20 cellular contexts compared by ENCODE assay signal in the genomic region with DNA sequence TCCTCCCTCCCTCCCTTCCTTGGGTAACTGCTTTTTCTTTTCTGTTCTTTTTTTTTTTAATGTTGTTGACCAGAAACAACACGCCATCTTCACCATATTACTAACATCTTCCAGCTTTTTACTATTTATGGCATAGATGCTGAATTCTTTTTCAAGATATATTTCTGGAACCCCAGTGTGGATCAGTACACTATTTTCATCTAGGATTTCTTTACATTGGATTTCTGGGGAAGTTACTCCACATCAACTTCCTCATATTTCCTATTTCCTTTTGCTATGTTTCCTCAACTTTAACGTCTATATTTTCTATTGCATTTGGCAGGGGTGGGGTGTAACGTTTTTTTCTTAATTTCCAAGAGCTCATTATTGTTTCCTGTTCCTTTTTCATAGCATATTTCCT.
"Had no signal": no experiment of that assay in that cellular context is flagged by ENCODE, and none has a peak within 500 bp of the region (broad histone marks: within the 10 kb centered on the region; RNA-seq: fewer than 3 reads in every experiment).

No MANE protein-coding gene starts in this region.

- H3K4me3 ChIP-seq: body of pancreas, colonic mucosa, prostate gland, skin epidermis, suprapubic skin had no signal

- H3K9me3 Mint-ChIP-seq: neural crest cell had no signal

- H3K4me1 ChIP-seq: colonic mucosa, prostate gland had no signal

- ATAC-seq: body of pancreas, esophagus mucosa, left colon, right cardiac atrium had no signal

- H3K9me3 ChIP-seq: body of pancreas, colonic mucosa, prostate gland, suprapubic skin had no signal

- FAIRE-seq: endometrium, islet of Langerhans had no signal

- H3K27me3 ChIP-seq: body of pancreas, colonic mucosa, suprapubic skin had no signal

- H3K36me3 ChIP-seq: colonic mucosa, prostate gland, suprapubic skin, WERI-Rb-1 had no signal

- H3K27ac ChIP-seq: body of pancreas, colonic mucosa, prostate gland, skin epidermis, suprapubic skin, WERI-Rb-1 had no signal

- DNase-seq: activated CD4-positive, alpha-beta T cell treated with anti-CD3 and anti-CD28 coated beads, Interleukin-2, amount 50 U/mL, for 1 hour; amygdala; body of pancreas; central memory CD4-positive, alpha-beta T cell; colonic mucosa; left colon; midbrain; right cardiac atrium; stimulated activated CD4-positive, alpha-beta T cell treated with anti-CD3 and anti-CD28 coated beads, Interleukin-15, amount 100 ng/mL, for 24 hours; stimulated activated CD4-positive, alpha-beta T cell treated with anti-CD3 and anti-CD28 coated beads, Interleukin-4, amount 100 ng/mL, for 1 hour; stimulated activated naive CD4-positive, alpha-beta T cell; trophoblast cell; WERI-Rb-1 had no signal
